In genomic region chr2:53053958-53054357, GRCh38 we compare ENCODE assay signal across 1 cellular context.
TF ChIP-seq lines count a peak whose summit lies in the region.

No MANE protein-coding gene starts in this region.

TF ChIP-seq in IMR-90, 13 proteins besides CTCF, POLR2A, EP300 and RAD21:
- TF ChIP-seq BHLHE40 (IDR thresholded peaks at IDR 0.05; ENCODE audit: low read depth, low read length) (no peak), FOS (IDR thresholded peaks at IDR 0.05; ENCODE audit: low read depth, low read length) (no peak), CHD1 (IDR thresholded peaks at IDR 0.05; ENCODE audit: low read depth, low read length) (no peak), NFE2L2 (IDR thresholded peaks at IDR 0.05; ENCODE audit: low read depth, low read length) (no peak), RCOR1 (IDR thresholded peaks at IDR 0.05; ENCODE audit: insufficient replicate concordance, low read length) (no peak), SMC3 (IDR thresholded peaks at IDR 0.05; ENCODE audit: low read depth, low read length) (no peak), MAZ (IDR thresholded peaks at IDR 0.05; ENCODE audit: borderline replicate concordance, low read depth, low read length) (no peak), ELK1 (IDR thresholded peaks at IDR 0.05; ENCODE audit: borderline replicate concordance, low read depth, low read length) (no peak), CEBPB (IDR thresholded peaks at IDR 0.05; ENCODE audit: low read depth, low read length) (no peak), MAFK (IDR thresholded peaks at IDR 0.05; ENCODE audit: low read depth, low read length) (no peak), RFX5 (IDR thresholded peaks at IDR 0.05; ENCODE audit: low read depth, low read length) (no peak), MXI1 (IDR thresholded peaks at IDR 0.05; ENCODE audit: borderline replicate concordance, low read depth, low read length) (no peak), USF2 (IDR thresholded peaks at IDR 0.05; ENCODE audit: low read depth, low read length) (no peak)
